In genomic region chr20:15396026-15396425, GRCh38 we compare ENCODE assay signal across 30 cellular contexts.
"Had no signal": no experiment of that assay in that cellular context is flagged by ENCODE, and none has a peak within 500 bp of the region (broad histone marks: within the 10 kb centered on the region; RNA-seq: fewer than 3 reads in every experiment).

No MANE protein-coding gene starts in this region.

- DNase-seq: activated B cell treated with CpG ODN at 0.5 μM for 24 hours; activated CD4-positive, alpha-beta memory T cell treated with anti-CD3 and anti-CD28 coated beads for 36 hours; activated CD4-positive, alpha-beta T cell treated with anti-CD3 and anti-CD28 coated beads for 4 hours; activated CD4-positive, alpha-beta T cell treated with anti-CD3 and anti-CD28 coated beads, Interleukin-2, amount 50 U/mL, for 1 hour; activated CD4-positive, CD25-positive, alpha-beta regulatory T cell treated with anti-CD3 and anti-CD28 coated beads, Interleukin-2, amount 50 U/mL, for 72 hours; activated CD8-positive, alpha-beta memory T cell treated with anti-CD3 and anti-CD28 coated beads, Interleukin-2, amount 50 U/mL, for 4 hours; activated gamma-delta T cell treated with Interleukin-2 at 50 U/mL for 16 hours; activated naive CD4-positive, alpha-beta T cell treated with anti-CD3 and anti-CD28 coated beads for 36 hours; activated T-cell treated with anti-CD3 and anti-CD28 coated beads for 4 hours; activated T-cell treated with anti-CD3 and anti-CD28 coated beads, Interleukin-2, amount 50 U/mL, for 4 hours; adrenal gland; body of pancreas; central memory CD4-positive, alpha-beta T cell; NCI-H1105 treated with DMSO at 0.1 percent for 48 hours; NCI-H1436; NCI-H1694; NCI-H2029; NCI-H510A; NCI-H748 treated with DMSO at 0.1 percent for 48 hours; NK-92 treated with Interleukin-12 subunit alpha and Interleukin-12 subunit beta, amount 100 ng/mL, for 24 hours; PC-9; Right ventricle myocardium superior; SW 1271; T-helper 1 cell; T-helper 2 cell; T-helper 9 cell had no signal

- H3K4me3 ChIP-seq: adrenal gland, body of pancreas, PC-9 had no signal

- H3K36me3 ChIP-seq: adrenal gland had no signal

- H2AFZ ChIP-seq: PC-9 had no signal

- H3K9ac ChIP-seq: KMS-11 had no signal

- ATAC-seq: activated naive CD4-positive, alpha-beta T cell treated with anti-CD3 and anti-CD28 coated beads, Interleukin-2, amount 50 U/mL, for 72 hours; activated T-cell treated with anti-CD3 and anti-CD28 coated beads, Interleukin-2, amount 50 U/mL, for 4 hours; body of pancreas had no signal

- H3K4me1 ChIP-seq: adrenal gland, body of pancreas had no signal

- H3K9me3 ChIP-seq: adrenal gland, body of pancreas had no signal

- H3K4me2 ChIP-seq: KMS-11, PC-9 had no signal

- H3K27ac ChIP-seq: adrenal gland, body of pancreas, KMS-11, PC-9, RWPE1, VCaP had no signal

- H3K27me3 ChIP-seq: adrenal gland, body of pancreas had no signal
